In the genomic region with DNA sequence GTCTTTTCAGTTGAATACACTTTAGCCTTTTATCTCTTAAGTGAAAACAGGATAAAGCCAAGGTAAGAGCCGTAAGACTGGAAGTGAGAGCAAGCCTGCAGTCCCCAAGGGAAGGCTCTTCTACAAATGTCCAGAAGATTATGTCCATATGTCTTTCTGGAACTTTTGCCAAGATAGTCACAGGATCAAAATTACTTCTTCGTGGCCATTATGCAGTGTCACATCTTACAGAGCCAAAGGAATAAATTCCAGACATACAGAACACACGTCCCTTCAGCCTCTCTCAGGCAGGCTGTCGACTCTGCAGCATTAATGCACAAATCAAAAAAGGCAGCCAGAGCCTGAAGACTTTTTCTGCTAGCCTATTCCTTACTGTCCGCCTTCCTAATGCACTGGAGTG, we compare ENCODE assay signal across 16 cellular contexts.
"Had no signal": no experiment of that assay in that cellular context is flagged by ENCODE, and none has a peak within 500 bp of the region (broad histone marks: within the 10 kb centered on the region; RNA-seq: fewer than 3 reads in every experiment).

No MANE protein-coding gene starts in this region.

- H3K27ac ChIP-seq: coronary artery, esophagus squamous epithelium, gastroesophageal sphincter, heart right ventricle, neural progenitor cell, pancreas, thyroid gland, WERI-Rb-1 had no signal

- H3K36me3 ChIP-seq: esophagus squamous epithelium, gastroesophageal sphincter, heart right ventricle, neural progenitor cell, pancreas, thyroid gland, WERI-Rb-1 had no signal

- H3K4me3 ChIP-seq: coronary artery, esophagus squamous epithelium, gastroesophageal sphincter, heart right ventricle, lung, neural progenitor cell, pancreas, thyroid gland had no signal

- H3K27me3 ChIP-seq: gastroesophageal sphincter, neural progenitor cell, thyroid gland had no signal

- H3K9me3 ChIP-seq: pancreas, thyroid gland had no signal

- ATAC-seq: gastroesophageal sphincter; heart right ventricle; left cardiac atrium; pancreas; stimulated activated effector memory CD8-positive, alpha-beta T cell treated with anti-CD3 and anti-CD28 coated beads, Interleukin-12 subunit alpha, Interleukin-12 subunit beta, amount 100 ng/mL, for 72 hours; T-helper 17 cell had no signal

- DNase-seq: activated CD4-positive, alpha-beta T cell treated with anti-CD3 and anti-CD28 coated beads, Interleukin-2, amount 50 U/mL, for 48 hours; activated naive CD4-positive, alpha-beta T cell treated with anti-CD3 and anti-CD28 coated beads, Interleukin-2, amount 10 ng/mL, durations not matched to agents 7 days and 5 days; effector CD8-positive, alpha-beta T cell; esophagus squamous epithelium; heart right ventricle; left cardiac atrium; pancreas; stimulated activated CD4-positive, alpha-beta T cell treated with anti-CD3 and anti-CD28 coated beads, Interleukin-12 subunit alpha, Interleukin-12 subunit beta, amount 100 ng/mL, for 4 hours; T-helper 17 cell; thyroid gland; WERI-Rb-1 had no signal

- H3K4me1 ChIP-seq: esophagus squamous epithelium, gastroesophageal sphincter, heart right ventricle, neural progenitor cell, pancreas, thyroid gland had no signal
